ENCODE assay signal across 8 cellular contexts in the genomic region with DNA sequence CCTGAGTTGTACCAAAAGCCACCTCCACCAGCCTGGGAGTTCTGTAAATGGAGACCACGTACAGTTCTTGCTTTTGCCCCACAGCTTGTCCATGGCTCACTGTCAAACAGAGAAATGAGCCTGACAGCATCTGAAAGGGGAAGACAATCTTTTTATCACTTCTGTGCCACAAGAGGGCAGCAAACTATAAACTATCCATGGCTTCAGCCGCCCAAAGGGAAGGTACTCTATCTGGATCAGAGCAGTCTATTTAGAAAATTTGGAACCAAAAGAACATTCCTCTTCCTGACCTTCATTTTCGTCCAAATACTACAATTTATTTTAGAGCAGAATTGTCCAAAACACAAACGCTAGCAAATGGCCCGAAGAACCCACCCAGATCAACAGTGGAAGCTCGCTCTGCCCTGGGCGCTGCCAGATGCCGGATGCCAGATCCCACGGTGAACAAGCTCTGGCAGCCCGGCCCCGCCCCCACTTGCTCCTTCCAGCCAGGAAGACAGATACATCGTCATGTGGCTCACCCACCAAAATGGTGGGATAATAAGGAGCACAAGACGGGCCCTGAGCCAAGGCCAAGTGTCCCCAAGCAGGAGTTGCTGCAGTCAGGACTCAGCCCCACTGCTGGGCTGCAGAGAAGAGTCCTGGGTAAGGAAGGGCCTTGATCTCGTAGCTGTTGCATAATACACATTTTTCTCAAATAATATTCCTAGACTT. TPM values are rescaled to one million over a fixed set of nuclear protein-coding genes. Genes with fewer than 3 reads are reported as not detected.
DNase-seq lines count a peak whose midpoint lies in the region; ATAC-seq and TF ChIP-seq lines count a peak whose summit lies in the region.

No MANE protein-coding gene starts in this region.

- H3K9me3 ChIP-seq in vagina: no peaks in the 10 kb centered on the region

- no peaks in the 10 kb centered on the region for H3K9me3 Mint-ChIP-seq in activated naive CD8-positive, alpha-beta T cell treated with anti-CD3 and anti-CD28 coated beads, Interleukin-2, amount 50 U/mL, for 24 hours
- H3K9me3 Mint-ChIP-seq in neural crest cell: no peaks in the 10 kb centered on the region

- no peak overlapping the region for H3K4me3 Mint-ChIP-seq in activated naive CD8-positive, alpha-beta T cell treated with anti-CD3 and anti-CD28 coated beads, Interleukin-2, amount 50 U/mL, for 24 hours
- peak overlapping the region; percentile 44 for H3K4me3 Mint-ChIP-seq in neural crest cell

- intact Hi-C loops in vagina (cut with DNase I): loop anchor here (10.0 kb wide), 1 partner anchor 310 kb away; a partner anchor contains a TSS

- peak; percentile 78 for ATAC-seq in activated naive CD8-positive, alpha-beta T cell treated with anti-CD3 and anti-CD28 coated beads, Interleukin-2, amount 50 U/mL, for 24 hours

- peak; percentile 86 for DNase-seq in ELR (ENCODE audit: low read depth)
- peak; percentile 84 for DNase-seq in M059J (ENCODE audit: low read depth)
- peak; percentile 89 for DNase-seq in RPMI8226
- DNase-seq in activated naive CD8-positive, alpha-beta T cell treated with anti-CD3 and anti-CD28 coated beads, Interleukin-2, amount 50 U/mL, for 24 hours: peak; percentile 30
- DNase-seq in globus pallidus (ENCODE audit: low spot score): peak; percentile 89
- peak; percentile 48 for DNase-seq in neural crest cell (ENCODE audit: low read depth, low spot score)
- DNase-seq in vagina (ENCODE audit: extremely low spot score in 2 of 2): no peak
- DNase-seq in NCI-H1048 (lab: John Stamatoyannopoulos, UW): no peak

- H3K4me1 Mint-ChIP-seq in activated naive CD8-positive, alpha-beta T cell treated with anti-CD3 and anti-CD28 coated beads, Interleukin-2, amount 50 U/mL, for 24 hours: peaks cover 21% of the 10 kb centered on the region
- peaks cover 22% of the 10 kb centered on the region for H3K4me1 Mint-ChIP-seq in neural crest cell

- no peaks in the 10 kb centered on the region for H3K27me3 ChIP-seq in vagina

- no peak overlapping the region for H3K27ac Mint-ChIP-seq in activated naive CD8-positive, alpha-beta T cell treated with anti-CD3 and anti-CD28 coated beads, Interleukin-2, amount 50 U/mL, for 24 hours
- no peak overlapping the region for H3K27ac Mint-ChIP-seq in neural crest cell (ENCODE audit: unreplicated experiment)

- no peaks in the 10 kb centered on the region for H3K27me3 Mint-ChIP-seq in activated naive CD8-positive, alpha-beta T cell treated with anti-CD3 and anti-CD28 coated beads, Interleukin-2, amount 50 U/mL, for 24 hours
- no peaks in the 10 kb centered on the region for H3K27me3 Mint-ChIP-seq in neural crest cell (ENCODE audit: low read depth)

- TF ChIP-seq CTCF in neural crest cell (conservative IDR thresholded peaks at IDR 0.05) (peak; percentile 89), vagina (IDR thresholded peaks at IDR 0.05) (peak; percentile 62 to 78 (median 74))

- H3K4me3 ChIP-seq in vagina: peak overlapping the region; percentile 24 to 33

- H3K36me3 ChIP-seq in vagina: no peaks in the 10 kb centered on the region

- no peak for TF ChIP-seq POLR2A in vagina (IDR thresholded peaks at IDR 0.05)

- peaks cover 65% of the 10 kb centered on the region for H3K4me1 ChIP-seq in vagina

- no peaks in the 10 kb centered on the region for H3K36me3 Mint-ChIP-seq in activated naive CD8-positive, alpha-beta T cell treated with anti-CD3 and anti-CD28 coated beads, Interleukin-2, amount 50 U/mL, for 24 hours (ENCODE audit: low read depth)
- no peaks in the 10 kb centered on the region for H3K36me3 Mint-ChIP-seq in neural crest cell (ENCODE audit: low read depth)

- H3K27ac ChIP-seq in vagina: peak overlapping the region; percentile 75

RNA-seq across cellular contexts. Expression of a gene that starts 23.9 kb away (rescaled TPM):
- not detected in 2 replicates for total RNA-seq in M059J (2014; rRNA removed; shearing (Covaris generic))
- total RNA-seq in neural crest cell (not detected in 2 replicates), vagina (not detected)

RNA-seq across cellular contexts. Expression of a gene that starts 57.7 kb away (rescaled TPM):
- total RNA-seq in M059J (2014; rRNA removed; shearing (Covaris generic)): 16.9 and 25.8 TPM in 2 replicates
- total RNA-seq in neural crest cell: 50.1 and 57.5 TPM in 2 replicates
- total RNA-seq in vagina: 5.6 TPM

Comparison
In these comparisons a context has a peak if more than half of its experiments do, and no peak if none do; other contexts are left out.
1. DNase-seq: peak in ELR (single experiment), M059J (single experiment), RPMI8226 (single experiment), activated naive CD8-positive, alpha-beta T cell treated with anti-CD3 and anti-CD28 coated beads, Interleukin-2, amount 50 U/mL, for 24 hours (single experiment), globus pallidus (single experiment) and neural crest cell (single experiment); none in vagina (0 of 2) and NCI-H1048 (single experiment).